18 cellular contexts compared by ENCODE assay signal in genomic region chr16:86835981-86836380, GRCh38.
DNase-seq lines count a peak whose midpoint lies in the region; ATAC-seq and TF ChIP-seq lines count a peak whose summit lies in the region.
"Had no signal": no experiment of that assay in that cellular context is flagged by ENCODE, and none has a peak within 500 bp of the region (broad histone marks: within the 10 kb centered on the region; RNA-seq: fewer than 3 reads in every experiment).

No MANE protein-coding gene starts in this region.

- H3K9me3 Mint-ChIP-seq in nephron progenitor cell, result peaks cover 21% of the 10 kb centered on the region
- H3K9me3 Mint-ChIP-seq: CD4-positive, alpha-beta T cell had no signal

- H3K27me3 Mint-ChIP-seq in nephron progenitor cell (ENCODE audit: low read depth, poor library complexity), result peaks cover 18% of the 10 kb centered on the region
- H3K27me3 Mint-ChIP-seq: CD4-positive, alpha-beta T cell had no signal

- H3K4me3 ChIP-seq in ACC112 (ENCODE audit: low read depth, low read length) (no peak overlapping the region), RWPE2 (ENCODE audit: severe bottlenecking) (no peak overlapping the region), H7 (ENCODE audit: insufficient read depth, low read depth, low read length) (no peak overlapping the region)
- H3K4me3 ChIP-seq: HAP-1 had no signal

- H3K79me2 ChIP-seq in ACC112 (ENCODE audit: control insufficient read depth, insufficient read depth, low read length, unreplicated experiment), result no peaks in the 10 kb centered on the region

- in situ Hi-C loops in Caki2 (cut with HindIII; ENCODE audit: low pct_unique_long_range_greater_than_20kb, low sequenced_read_pairs), result no loop called here

- H3K36me3 Mint-ChIP-seq in nephron progenitor cell (ENCODE audit: low read depth), result peaks cover 9% of the 10 kb centered on the region

- peak; percentile 3 for DNase-seq in Caki2 (ENCODE audit: low read depth)
- no peak for DNase-seq in RWPE2 (ENCODE audit: low spot score)
- no peak for DNase-seq in nephron progenitor cell
- no peak for DNase-seq in H7
- DNase-seq: ACHN; AML-193; Caco-2; CD4-positive, alpha-beta T cell; DMS153; DMS79; GF-D8 had no signal

- no peak for ATAC-seq in RWPE2 (ENCODE audit: low read depth)
- ATAC-seq in GM19351 (IDR thresholded peaks at IDR 0.05; ENCODE audit: unreplicated experiment), result no peak
- ATAC-seq in HG03439 (IDR thresholded peaks at IDR 0.05; ENCODE audit: unreplicated experiment), result no peak
- no peak for ATAC-seq in GM18858 (IDR thresholded peaks at IDR 0.05; ENCODE audit: unreplicated experiment)

- no peaks in the 10 kb centered on the region for H3K9me3 ChIP-seq in RWPE2 (ENCODE audit: severe bottlenecking)
- H3K9me3 ChIP-seq: Caco-2, HAP-1 had no signal

- H3K27ac ChIP-seq in ACC112 (ENCODE audit: low read depth, low read length) (peak overlapping the region; percentile 73; the same call in 1 of the 2 replicates), RWPE2 (ENCODE audit: poor library complexity, severe bottlenecking) (peak overlapping the region; percentile 65)
- H3K27ac ChIP-seq: C4-2B, KMS-11 had no signal

- no peak overlapping the region for H3K4me3 Mint-ChIP-seq in nephron progenitor cell
- H3K4me3 Mint-ChIP-seq: CD4-positive, alpha-beta T cell had no signal

- H3K27ac Mint-ChIP-seq in nephron progenitor cell, result peak overlapping the region; percentile 17
- H3K27ac Mint-ChIP-seq: CD4-positive, alpha-beta T cell had no signal

- peaks cover 39% of the 10 kb centered on the region for H3K4me1 Mint-ChIP-seq in nephron progenitor cell

- TF ChIP-seq CTCF in RWPE2 (IDR thresholded peaks at IDR 0.05; ENCODE audit: poor library complexity, severe bottlenecking) (no peak), nephron progenitor cell (IDR thresholded peaks at IDR 0.05) (no peak)

- H3K27me3 ChIP-seq in ACC112 (ENCODE audit: insufficient read depth, low read length) (no peaks in the 10 kb centered on the region), RWPE2 (ENCODE audit: insufficient read depth, poor library complexity, severe bottlenecking) (no peaks in the 10 kb centered on the region), H7 (ENCODE audit: control insufficient read depth, insufficient read depth, low read length) (no peaks in the 10 kb centered on the region; the same call in 1 of the 2 replicates)

- H2AFZ ChIP-seq in ACC112 (ENCODE audit: low read length, unreplicated experiment), result no peak overlapping the region

- H3K36me3 ChIP-seq in ACC112 (ENCODE audit: insufficient read depth, low read length), result no peaks in the 10 kb centered on the region
- no peaks in the 10 kb centered on the region for H3K36me3 ChIP-seq in RWPE2 (ENCODE audit: low read depth)
- no peaks in the 10 kb centered on the region for H3K36me3 ChIP-seq in H7 (replicated peaks; ENCODE audit: control insufficient read depth, insufficient read depth, low read length)
- H3K36me3 ChIP-seq: HAP-1 had no signal

- peaks cover 22% of the 10 kb centered on the region for H3K4me1 ChIP-seq in ACC112 (ENCODE audit: control insufficient read depth, insufficient read depth, low read length, unreplicated experiment)
- H3K4me1 ChIP-seq in RWPE2 (ENCODE audit: insufficient read depth, poor library complexity, severe bottlenecking), result peaks cover 8% of the 10 kb centered on the region
- H3K4me1 ChIP-seq: Caco-2, HAP-1 had no signal
